Comparison of ENCODE assay signal across 25 cellular contexts in genomic region chr7:79716329-79716728, GRCh38.
"Had no signal": no experiment of that assay in that cellular context is flagged by ENCODE, and none has a peak within 500 bp of the region (broad histone marks: within the 10 kb centered on the region; RNA-seq: fewer than 3 reads in every experiment).

No MANE protein-coding gene starts in this region.

- H3K36me3 ChIP-seq: colonic mucosa, esophagus squamous epithelium, gastrocnemius medialis, heart right ventricle, left lung, lower lobe of right lung had no signal

- DNase-seq: colonic mucosa; cortex of kidney; effector CD8-positive, alpha-beta T cell; effector memory CD8-positive, alpha-beta T cell; endodermal cell; erythroblast; esophagus squamous epithelium; foreskin fibroblast; foreskin melanocyte; gastrocnemius medialis; glutamatergic neuron; head of caudate nucleus; heart right ventricle; hippocampal formation; left cardiac atrium; left lung; left ventricle myocardium superior; lower lobe of right lung; mesenchymal stem cell; mucosa of descending colon; naive B cell had no signal

- H3K4me3 ChIP-seq: colonic mucosa, esophagus squamous epithelium, gastrocnemius medialis, heart right ventricle, left lung, lower lobe of right lung, mucosa of descending colon had no signal

- H3K4me1 ChIP-seq: colonic mucosa, esophagus squamous epithelium, gastrocnemius medialis, heart right ventricle, left lung, lower lobe of right lung had no signal

- H3K27ac ChIP-seq: colonic mucosa, epithelial cell of prostate, esophagus squamous epithelium, gastrocnemius medialis, heart right ventricle, left lung, lower lobe of right lung had no signal

- H3K27me3 ChIP-seq: colonic mucosa, esophagus squamous epithelium, gastrocnemius medialis, heart right ventricle, left lung had no signal

- H3K9me3 ChIP-seq: colonic mucosa, esophagus squamous epithelium, gastrocnemius medialis, heart right ventricle, left lung, lower lobe of right lung, mucosa of descending colon had no signal

- FAIRE-seq: islet of Langerhans, keratinocyte had no signal

- ATAC-seq: effector memory CD8-positive, alpha-beta T cell; esophagus mucosa; gastrocnemius medialis; heart right ventricle; left cardiac atrium; left lung; left ventricle myocardium superior; lower lobe of right lung; mucosa of descending colon had no signal
